Comparison of ENCODE assay signal across 8 cellular contexts in the genomic region with DNA sequence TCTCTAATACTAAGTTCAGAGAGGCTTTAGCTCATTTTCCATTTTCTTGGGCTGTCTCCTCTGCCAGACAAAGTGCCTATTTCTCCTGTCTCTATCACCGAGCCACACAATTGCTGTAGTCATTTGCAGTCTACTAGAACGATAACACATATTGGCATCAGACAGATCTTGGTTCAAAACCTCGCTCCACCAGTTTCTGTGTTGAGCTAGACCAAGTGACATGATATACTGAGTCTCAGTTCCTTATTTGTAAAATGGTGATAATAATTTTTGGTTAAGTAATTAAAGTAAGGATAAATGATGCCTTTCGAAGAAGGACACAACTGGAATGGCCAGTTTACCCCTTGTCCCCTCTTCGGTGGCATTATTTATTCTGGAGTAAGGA. TPM values are rescaled to one million over a fixed set of nuclear protein-coding genes. Genes with fewer than 3 reads are reported as not detected.
DNase-seq lines count a peak whose midpoint lies in the region; ATAC-seq and TF ChIP-seq lines count a peak whose summit lies in the region.

No MANE protein-coding gene starts in this region.

- H3K9me3 Mint-ChIP-seq in stimulated activated naive B cell treated with anti-CD40 and anti-IgM and Interleukin-4, amounts not matched to agents 10 μg/mL and 1 μg/mL and 100 μg/mL, for 72 hours: no peaks in the 10 kb centered on the region

- H3K4me3 ChIP-seq in GM06990 (replicated peaks; ENCODE audit: low read depth, low read length): peak overlapping the region; percentile 29
- H3K4me3 ChIP-seq in MG63: peak overlapping the region; percentile 93
- peak overlapping the region; percentile 73 to 88 for H3K4me3 ChIP-seq in esophagus (ENCODE audit: low read depth in 1 of 2, low read length in 2 of 2)

- no peaks in the 10 kb centered on the region for H3K9me3 ChIP-seq in MG63
- H3K9me3 ChIP-seq in esophagus (ENCODE audit: control insufficient read depth in 2 of 2, insufficient read depth in 1 of 2, low read depth in 1 of 2, low read length in 1 of 2): no peaks in the 10 kb centered on the region

- WGBS in esophagus, 2 donors: 70 to 72% methylated on average over 5 of the region's 5 CpGs

- peak overlapping the region; percentile 99 for H3K27ac Mint-ChIP-seq in stimulated activated naive B cell treated with anti-CD40 and anti-IgM and Interleukin-4, amounts not matched to agents 10 μg/mL and 1 μg/mL and 100 μg/mL, for 72 hours

- peak overlapping the region; percentile 90 to 96 for H3K27ac ChIP-seq in esophagus (ENCODE audit: low read depth in 2 of 2, low read length in 1 of 2)

- peaks cover 16 to 25% of the 10 kb centered on the region in 2 donors for H3K36me3 Mint-ChIP-seq in stimulated activated naive B cell treated with anti-CD40 and anti-IgM and Interleukin-4, amounts not matched to agents 10 μg/mL and 1 μg/mL and 100 μg/mL, for 72 hours

- H3K27me3 Mint-ChIP-seq in stimulated activated naive B cell treated with anti-CD40 and anti-IgM and Interleukin-4, amounts not matched to agents 10 μg/mL and 1 μg/mL and 100 μg/mL, for 72 hours: peaks cover 7 to 14% of the 10 kb centered on the region in 2 donors

- H3K4me1 ChIP-seq in esophagus (ENCODE audit: control insufficient read depth in 2 of 2, insufficient read depth in 2 of 2, low read length in 1 of 2): no peaks in the 10 kb centered on the region

- DNase-seq in GM06990 (ENCODE audit: extremely low read depth, insufficient read length) (no peak), MG63 (no peak), HPDE6-E6E7 (ENCODE audit: extremely low spot score) (no peak), COLO668 (lab: John Stamatoyannopoulos, UW; ENCODE audit: unreplicated experiment) (no peak), NCI-H1694 (lab: John Stamatoyannopoulos, UW) (no peak)
- DNase-seq in stimulated activated naive B cell treated with anti-CD40 and anti-IgM and Interleukin-4, amounts not matched to agents 10 μg/mL and 1 μg/mL and 100 μg/mL, for 72 hours: no peak

- H3K4me3 Mint-ChIP-seq in stimulated activated naive B cell treated with anti-CD40 and anti-IgM and Interleukin-4, amounts not matched to agents 10 μg/mL and 1 μg/mL and 100 μg/mL, for 72 hours: peak overlapping the region; percentile 93 to 97

- H3K4me1 Mint-ChIP-seq in stimulated activated naive B cell treated with anti-CD40 and anti-IgM and Interleukin-4, amounts not matched to agents 10 μg/mL and 1 μg/mL and 100 μg/mL, for 72 hours: peaks cover 24 to 50% of the 10 kb centered on the region in 2 donors

- H3K36me3 ChIP-seq in GM06990 (ENCODE audit: control insufficient read depth, insufficient read depth, low read length) (no peaks in the 10 kb centered on the region), MG63 (peaks cover 15% of the 10 kb centered on the region), esophagus (ENCODE audit: control insufficient read depth in 2 of 2, insufficient read depth in 2 of 2, low read length in 1 of 2) (no peaks in the 10 kb centered on the region)

- TF ChIP-seq CTCF in GM06990 (IDR thresholded peaks at IDR 0.05; ENCODE audit: insufficient read depth, low read length, poor library complexity, severe bottlenecking): no peak

- H3K27me3 ChIP-seq in GM06990 (replicated peaks; ENCODE audit: control insufficient read depth, insufficient read depth, low read length) (no peaks in the 10 kb centered on the region), MG63 (0 out of 2 replicates have a peak, but pooled peaks cover 2% of the 10 kb centered on the region), esophagus (ENCODE audit: control insufficient read depth in 1 of 2, insufficient read depth in 2 of 2, low read length in 2 of 2) (no peaks in the 10 kb centered on the region)

- ATAC-seq in GM21825 (IDR thresholded peaks at IDR 0.05; ENCODE audit: unreplicated experiment): peak; percentile 20
- peak; percentile 68 to 69 for ATAC-seq in stimulated activated naive B cell treated with anti-CD40 and anti-IgM and Interleukin-4, amounts not matched to agents 10 μg/mL and 1 μg/mL and 100 μg/mL, for 72 hours (replicated peaks)

RNA-seq across cellular contexts. Expression of a gene that starts 0.4 kb away (rescaled TPM):
- total RNA-seq in MG63 (2014; rRNA removed; shearing (Covaris generic); ENCODE audit: low replicate concordance): 156 and 165 TPM in 2 replicates
- polyA plus RNA-seq in esophagus: 100 to 1,000 TPM; 132 to 137 TPM

Comparison
In these comparisons a context has a peak if more than half of its experiments do, and no peak if none do; other contexts are left out.
1. H3K4me3 ChIP-seq: peak in every context shown above with its lines; median percentile 93 in MG63; 80 in esophagus; 29 in GM06990.